In genomic region chr11:831951-832528, GRCh38 we compare ENCODE assay signal across 8 cellular contexts. TPM values are rescaled to one million over a fixed set of nuclear protein-coding genes. Genes with fewer than 3 reads are reported as not detected.
DNase-seq lines count a peak whose midpoint lies in the region; ATAC-seq, FAIRE-seq and TF ChIP-seq lines count a peak whose summit lies in the region.

No MANE protein-coding gene starts in this region.

- in situ Hi-C loops in gastrocnemius medialis (cut with MboI; ENCODE audit: low sequenced_read_pairs in 4 of 4), result no loop called here

- H3K27ac ChIP-seq in RWPE1 (peak overlapping the region; percentile 99), gastrocnemius medialis (peak overlapping the region; percentile 48 to 85 (median 79))

- DNase-seq in GM12865 (ENCODE audit: low read depth), result no peak
- no peak for DNase-seq in RWPE1 (ENCODE audit: low spot score)
- no peak for DNase-seq in fibroblast of pulmonary artery (ENCODE audit: low read depth)
- DNase-seq in gastrocnemius medialis, result no peak
- no peak for DNase-seq in GDM1 (lab: John Stamatoyannopoulos, UW)
- no peak for DNase-seq in RCC 7860 (ENCODE audit: low spot score)
- DNase-seq in NCI-H226, result no peak
- no peak for DNase-seq in GM19238 (ENCODE audit: insufficient read length, low spot score)

- TF ChIP-seq POLR2A in gastrocnemius medialis (IDR thresholded peaks at IDR 0.05), result no peak

- ATAC-seq in gastrocnemius medialis, result no peak

- H3K4me1 ChIP-seq in gastrocnemius medialis, result peaks cover 22 to 40% of the 10 kb centered on the region in 2 donors

- peaks cover 0 to 14% of the 10 kb centered on the region in 2 donors for H3K36me3 ChIP-seq in gastrocnemius medialis

- peaks cover 13 to 31% (median 25%) of the 10 kb centered on the region in 3 donors for H3K27me3 ChIP-seq in gastrocnemius medialis

- intact Hi-C loops in gastrocnemius medialis (cut with DNase I; ENCODE audit: low total_unique reads), result no loop called here

- POLR2A ChIA-PET in RWPE1 (lab: Yijun Ruan, JAX; ENCODE audit: low non-redundant PET), result interaction anchor here (1.1 kb wide), 1 partner anchor 13 kb away, joined by 4 read pairs; no protein-coding TSS in a partner anchor

- H3K4me3 ChIP-seq in GM12865 (ENCODE audit: low read depth, low read length) (peak overlapping the region; percentile 43), fibroblast of pulmonary artery (replicated peaks; ENCODE audit: low read depth, low read length) (peak overlapping the region; percentile 48), gastrocnemius medialis (peak overlapping the region; percentile 50 to 81 (median 64))

- FAIRE-seq in RCC 7860 (lab: Jason Lieb, UNC), result no peak

- TF ChIP-seq CTCF in GM12865 (IDR thresholded peaks at IDR 0.05; ENCODE audit: insufficient read depth, low read depth, low read length, missing control alignments), result no peak
- TF ChIP-seq CTCF in RWPE1 (conservative IDR thresholded peaks at IDR 0.05; ENCODE audit: low read depth), result no peak
- TF ChIP-seq CTCF in fibroblast of pulmonary artery (IDR thresholded peaks at IDR 0.05; ENCODE audit: low read length, missing control alignments), result no peak
- TF ChIP-seq CTCF in gastrocnemius medialis (IDR thresholded peaks at IDR 0.05 in 4 of 5, conservative IDR thresholded peaks at IDR 0.05 in 1 of 5), result no peak

- no peaks in the 10 kb centered on the region for H3K9me3 ChIP-seq in gastrocnemius medialis

- CTCF ChIA-PET in RWPE1 (lab: Yijun Ruan, JAX), result no interaction called here

RNA-seq across cellular contexts. Expression of gene CD151, which starts 0.7 kb away (rescaled TPM):
- total RNA-seq in gastrocnemius medialis, result 100 to 1,000 TPM in 3 of 4 donors, 10 to 100 TPM in 1; 77.0 to 206 (median 169) TPM

RNA-seq across cellular contexts. Expression of gene CRACR2B, which starts 4.3 kb away (rescaled TPM):
- total RNA-seq in gastrocnemius medialis, result 1 to 10 TPM; 3.3 to 4.5 (median 4.0) TPM

RNA-seq across cellular contexts. Expression of gene POLR2L, which starts 10.3 kb away (rescaled TPM):
- total RNA-seq in gastrocnemius medialis, result 10 to 100 TPM; 66.0 to 94.6 (median 81.2) TPM

RNA-seq across cellular contexts. Expression of gene TSPAN4, which starts 10.6 kb away (rescaled TPM):
- 10 to 100 TPM; 14.4 to 34.8 (median 21.5) TPM for total RNA-seq in gastrocnemius medialis

RNA-seq across cellular contexts. Expression of gene PNPLA2, which starts 13.3 kb away (rescaled TPM):
- total RNA-seq in gastrocnemius medialis, result 10 to 100 TPM; 58.9 to 93.3 (median 91.7) TPM
